ENCODE assay signal across 8 cellular contexts in the genomic region with DNA sequence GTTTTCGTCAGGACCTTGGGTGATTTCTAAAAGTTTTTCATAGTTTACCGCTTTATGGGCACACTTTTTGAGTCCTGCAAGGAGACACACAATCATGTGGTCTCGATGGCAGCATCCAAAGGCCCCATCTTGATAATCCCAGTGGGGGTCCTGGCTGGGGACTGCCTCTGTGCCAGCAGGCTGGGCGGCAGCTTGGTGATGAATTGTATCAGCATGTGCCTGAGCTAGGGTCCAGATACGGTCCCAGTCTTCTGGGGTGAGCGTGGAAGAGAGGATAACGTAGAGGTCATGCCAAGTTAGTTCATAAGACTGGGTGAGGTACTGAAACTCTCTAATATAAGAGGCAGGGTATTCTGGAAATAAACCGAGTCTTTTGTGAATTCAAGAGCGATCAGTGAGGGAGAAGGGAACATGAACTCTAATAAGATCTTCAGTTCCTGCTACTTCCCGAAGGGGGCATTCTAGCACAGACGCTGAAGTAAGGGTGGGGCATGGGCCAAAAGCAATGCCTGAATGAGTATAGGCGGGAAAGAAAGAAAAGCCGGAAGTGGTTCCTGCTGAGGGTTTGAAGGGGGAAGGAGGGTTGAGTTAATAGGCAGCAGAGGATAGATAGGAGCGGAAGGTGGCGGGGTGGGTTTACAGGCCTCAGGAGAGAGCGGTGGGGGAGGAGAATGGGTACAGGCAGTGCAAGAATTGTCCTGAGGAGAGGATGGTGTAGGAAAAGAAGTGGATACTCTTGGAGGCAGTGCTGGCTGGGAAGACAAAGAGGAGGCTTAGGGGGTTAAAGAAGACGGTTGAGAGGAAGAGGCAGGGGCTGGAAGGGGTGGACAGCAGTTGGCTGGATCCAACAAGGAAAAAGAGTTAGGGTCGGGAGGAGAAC. TPM values are rescaled to one million over a fixed set of nuclear protein-coding genes. Genes with fewer than 3 reads are reported as not detected.
A peak's percentile ranks its signal among the peaks of the same experiment; 100 is the strongest.
DNase-seq lines count a peak whose midpoint lies in the region; ATAC-seq and TF ChIP-seq lines count a peak whose summit lies in the region.

No MANE protein-coding gene starts in this region.

- H3K9me3 ChIP-seq in lower lobe of right lung, result no peaks in the 10 kb centered on the region

- peak; percentile 93 to 95 for ATAC-seq in lower lobe of right lung
- ATAC-seq in HG03520 (IDR thresholded peaks at IDR 0.05; ENCODE audit: unreplicated experiment), result no peak

- no peaks in the 10 kb centered on the region for H3K36me3 ChIP-seq in lower lobe of right lung

- intact Hi-C loops in lower lobe of right lung (cut with DNase I), result no loop called here

- peak; percentile 67 for TF ChIP-seq CTCF in lower lobe of right lung (IDR thresholded peaks at IDR 0.05)

- no peak overlapping the region for H3K27ac ChIP-seq in lower lobe of right lung

- peak; percentile 87 for DNase-seq in GM03348 (ENCODE audit: low spot score)
- DNase-seq in HK-2 (ENCODE audit: unreplicated experiment), result peak; percentile 70
- DNase-seq in NCI-H748 treated with DMSO at 0.1 percent for 48 hours (lab: John Stamatoyannopoulos, UW), result peak; percentile 94
- DNase-seq in activated CD4-positive, alpha-beta T cell treated with anti-CD3 and anti-CD28 coated beads, Interleukin-2, amount 50 U/mL, for 4 hours, result peak; percentile 47 to 55
- DNase-seq in ecto neural progenitor cell (ENCODE audit: low spot score), result peak; percentile 81
- DNase-seq in lower lobe of right lung, result peak; percentile 61
- peak; percentile 46 to 68 (median 68) for DNase-seq in stimulated activated CD4-positive, alpha-beta T cell treated with anti-CD3 and anti-CD28 coated beads, TNF-alpha, amount 100 ng/mL, for 24 hours (ENCODE audit: low read depth in 3 of 3)

- H3K4me3 ChIP-seq in lower lobe of right lung, result no peak overlapping the region

- no peaks in the 10 kb centered on the region for H3K27me3 ChIP-seq in lower lobe of right lung (ENCODE audit: low read depth)

- H3K4me1 ChIP-seq in lower lobe of right lung, result peaks cover 8% of the 10 kb centered on the region

RNA-seq across cellular contexts. Expression of a gene that starts 1.6 kb away (rescaled TPM):
- total RNA-seq in lower lobe of right lung, result not detected

RNA-seq across cellular contexts. Expression of a gene that starts 30.7 kb away (rescaled TPM):
- 35.7 TPM for total RNA-seq in lower lobe of right lung

RNA-seq across cellular contexts. Expression of a gene that starts 44.5 kb away (rescaled TPM):
- total RNA-seq in lower lobe of right lung, result 17.1 TPM

RNA-seq across cellular contexts. Expression of a gene that starts 50.6 kb away (rescaled TPM):
- total RNA-seq in lower lobe of right lung, result 17.5 TPM
